Comparison of ENCODE assay signal across 31 cellular contexts in the genomic region with DNA sequence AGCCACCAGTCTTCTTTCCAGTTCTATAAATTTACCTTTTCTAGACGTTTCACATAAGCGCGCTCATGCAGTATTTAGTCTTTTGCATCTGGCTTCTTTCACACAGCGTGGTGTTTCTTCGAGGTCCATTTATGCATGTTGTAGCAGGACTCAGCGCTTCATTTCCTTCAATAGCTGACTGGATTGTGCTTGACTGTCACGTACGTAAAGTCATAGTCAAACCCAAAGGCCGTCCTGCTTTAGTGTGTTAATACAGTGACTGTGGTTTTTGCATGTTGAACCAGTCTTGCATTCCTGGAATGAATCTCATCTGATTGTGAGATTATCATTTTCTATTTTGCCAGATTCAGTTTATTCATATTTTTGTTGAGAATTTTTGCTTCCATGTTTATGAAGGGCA. TPM values are rescaled to one million over a fixed set of nuclear protein-coding genes. Genes with fewer than 3 reads are reported as not detected.
"Had no signal": no experiment of that assay in that cellular context is flagged by ENCODE, and none has a peak within 500 bp of the region (broad histone marks: within the 10 kb centered on the region; RNA-seq: fewer than 3 reads in every experiment).

No MANE protein-coding gene starts in this region.

- H3K4me1 Mint-ChIP-seq: activated B cell treated with CpG ODN at 0.5 μM for 24 hours; activated CD4-positive, alpha-beta T cell treated with anti-CD3 and anti-CD28 coated beads, Interleukin-2, amount 10 ng/mL, durations not matched to agents 7 days and 5 days; activated naive CD4-positive, alpha-beta T cell treated with anti-CD3 and anti-CD28 coated beads, Interleukin-2, amount 10 ng/mL, durations not matched to agents 7 days and 5 days; activated naive CD4-positive, alpha-beta T cell treated with anti-CD3 and anti-CD28 coated beads, Interleukin-2, amount 50 U/mL, for 24 hours; activated naive CD8-positive, alpha-beta T cell treated with anti-CD3 and anti-CD28 coated beads, Interleukin-2, amount 10 ng/mL, durations not matched to agents 7 days and 5 days; activated naive CD8-positive, alpha-beta T cell treated with anti-CD3 and anti-CD28 coated beads, Interleukin-2, amount 50 U/mL, for 24 hours; T-cell had no signal

- DNase-seq: activated B cell treated with CpG ODN at 0.5 μM for 24 hours; activated CD4-positive, alpha-beta memory T cell treated with anti-CD3 and anti-CD28 coated beads for 36 hours; activated CD4-positive, alpha-beta T cell treated with anti-CD3 and anti-CD28 coated beads for 48 hours; activated CD4-positive, alpha-beta T cell treated with anti-CD3 and anti-CD28 coated beads, Interleukin-2, amount 10 ng/mL, durations not matched to agents 7 days and 5 days; activated CD4-positive, CD25-positive, alpha-beta regulatory T cell treated with anti-CD3 and anti-CD28 coated beads, Interleukin-2, amount 50 U/mL, for 72 hours; activated CD8-positive, alpha-beta memory T cell treated with anti-CD3 and anti-CD28 coated beads, Interleukin-2, amount 50 U/mL, for 4 hours; activated CD8-positive, alpha-beta T cell treated with anti-CD3 and anti-CD28 coated beads for 36 hours; activated effector memory CD4-positive, alpha-beta T cell treated with Interleukin-2 at 50 U/mL for 16 hours; activated gamma-delta T cell; activated naive CD4-positive, alpha-beta T cell treated with anti-CD3 and anti-CD28 coated beads, Interleukin-2, amount 10 ng/mL, durations not matched to agents 7 days and 5 days; activated naive CD4-positive, alpha-beta T cell treated with Interleukin-2 at 50 U/mL for 16 hours; activated naive CD8-positive, alpha-beta T cell treated with anti-CD3 and anti-CD28 coated beads, Interleukin-2, amount 10 ng/mL, durations not matched to agents 7 days and 5 days; activated naive CD8-positive, alpha-beta T cell treated with anti-CD3 and anti-CD28 coated beads, Interleukin-2, amount 50 U/mL, for 24 hours; activated T-cell treated with anti-CD3 and anti-CD28 coated beads for 4 hours; activated T-cell treated with anti-CD3 and anti-CD28 coated beads, Interleukin-2, amount 50 U/mL, for 1 hour; activated T-cell treated with anti-CD3 and anti-CD28 coated beads, Interleukin-2, amount 50 U/mL, for 48 hours; amygdala; anterior cingulate cortex; body of pancreas; brain microvascular endothelial cell; central memory CD4-positive, alpha-beta T cell; T-cell; T-helper 9 cell had no signal

- H3K27me3 Mint-ChIP-seq: activated CD4-positive, alpha-beta memory T cell treated with anti-CD3 and anti-CD28 coated beads for 36 hours; activated CD4-positive, alpha-beta T cell treated with anti-CD3 and anti-CD28 coated beads, Interleukin-2, amount 10 ng/mL, durations not matched to agents 7 days and 5 days; activated CD8-positive, alpha-beta T cell treated with anti-CD3 and anti-CD28 coated beads for 36 hours; activated naive CD4-positive, alpha-beta T cell treated with anti-CD3 and anti-CD28 coated beads, Interleukin-2, amount 10 ng/mL, durations not matched to agents 7 days and 5 days; activated naive CD4-positive, alpha-beta T cell treated with anti-CD3 and anti-CD28 coated beads, Interleukin-2, amount 50 U/mL, for 24 hours; activated naive CD8-positive, alpha-beta T cell; activated naive CD8-positive, alpha-beta T cell treated with anti-CD3 and anti-CD28 coated beads, Interleukin-2, amount 10 ng/mL, durations not matched to agents 7 days and 5 days; activated naive CD8-positive, alpha-beta T cell treated with anti-CD3 and anti-CD28 coated beads, Interleukin-2, amount 50 U/mL, for 24 hours; T-cell had no signal

- H3K4me1 ChIP-seq: breast epithelium had no signal

- H3K36me3 ChIP-seq: brain microvascular endothelial cell, breast epithelium had no signal

- H3K27me3 ChIP-seq: body of pancreas, brain microvascular endothelial cell, breast epithelium had no signal

- H3K9me3 ChIP-seq: body of pancreas, breast epithelium had no signal

- H3K27ac Mint-ChIP-seq: activated B cell treated with CpG ODN at 0.5 μM for 24 hours; activated CD4-positive, alpha-beta memory T cell treated with anti-CD3 and anti-CD28 coated beads for 36 hours; activated CD4-positive, alpha-beta T cell treated with anti-CD3 and anti-CD28 coated beads, Interleukin-2, amount 10 ng/mL, durations not matched to agents 7 days and 5 days; activated CD8-positive, alpha-beta T cell treated with anti-CD3 and anti-CD28 coated beads for 36 hours; activated naive CD4-positive, alpha-beta T cell treated with anti-CD3 and anti-CD28 coated beads, Interleukin-2, amount 10 ng/mL, durations not matched to agents 7 days and 5 days; activated naive CD4-positive, alpha-beta T cell treated with anti-CD3 and anti-CD28 coated beads, Interleukin-2, amount 50 U/mL, for 24 hours; activated naive CD8-positive, alpha-beta T cell; activated naive CD8-positive, alpha-beta T cell treated with anti-CD3 and anti-CD28 coated beads, Interleukin-2, amount 10 ng/mL, durations not matched to agents 7 days and 5 days; activated naive CD8-positive, alpha-beta T cell treated with anti-CD3 and anti-CD28 coated beads, Interleukin-2, amount 50 U/mL, for 24 hours; activated T-helper 1 cell treated with anti-CD3 and anti-CD28 coated beads, Interleukin-12 subunit alpha, Interleukin-12 subunit beta, Interleukin-2, Interleukin-4 antibody, amounts not matched to agents 30 ng/mL and 10 ng/mL and 1 ng/mL, durations not matched to agents 14 hours and 24 hours and 36 hours; activated T-helper 2 cell treated with anti-CD3 and anti-CD28 coated beads, Interferon-gamma antibody, Interleukin-2, Interleukin-4, amounts not matched to agents 10 μg/mL and 5 μg/mL and 100 μg/mL, durations not matched to agents 14 hours and 24 hours and 36 hours; T-cell; T-helper 2 cell treated with Interferon-gamma antibody and Interleukin-4, amounts not matched to agents 5 μg/mL and 100 μg/mL, for 36 hours had no signal

- H3K27ac ChIP-seq: body of pancreas, brain microvascular endothelial cell, breast epithelium, VCaP had no signal

- H3K4me3 ChIP-seq: body of pancreas, breast epithelium had no signal

- H3K4me3 Mint-ChIP-seq: activated B cell treated with CpG ODN at 0.5 μM for 24 hours; activated CD4-positive, alpha-beta memory T cell treated with anti-CD3 and anti-CD28 coated beads for 36 hours; activated CD4-positive, alpha-beta T cell treated with anti-CD3 and anti-CD28 coated beads, Interleukin-2, amount 10 ng/mL, durations not matched to agents 7 days and 5 days; activated CD8-positive, alpha-beta T cell treated with anti-CD3 and anti-CD28 coated beads for 36 hours; activated naive CD4-positive, alpha-beta T cell treated with anti-CD3 and anti-CD28 coated beads, Interleukin-2, amount 10 ng/mL, durations not matched to agents 7 days and 5 days; activated naive CD4-positive, alpha-beta T cell treated with anti-CD3 and anti-CD28 coated beads, Interleukin-2, amount 50 U/mL, for 24 hours; activated naive CD8-positive, alpha-beta T cell; activated naive CD8-positive, alpha-beta T cell treated with anti-CD3 and anti-CD28 coated beads, Interleukin-2, amount 10 ng/mL, durations not matched to agents 7 days and 5 days; activated naive CD8-positive, alpha-beta T cell treated with anti-CD3 and anti-CD28 coated beads, Interleukin-2, amount 50 U/mL, for 24 hours; activated T-helper 1 cell treated with anti-CD3 and anti-CD28 coated beads, Interleukin-12 subunit alpha, Interleukin-12 subunit beta, Interleukin-2, Interleukin-4 antibody, amounts not matched to agents 30 ng/mL and 10 ng/mL and 1 ng/mL, durations not matched to agents 14 hours and 24 hours and 36 hours; T-cell; T-helper 2 cell treated with Interferon-gamma antibody and Interleukin-4, amounts not matched to agents 5 μg/mL and 100 μg/mL, for 36 hours had no signal

- ATAC-seq: activated CD8-positive, alpha-beta T cell treated with anti-CD3 and anti-CD28 coated beads for 36 hours; activated naive CD8-positive, alpha-beta T cell treated with anti-CD3 and anti-CD28 coated beads, Interleukin-2, amount 50 U/mL, for 24 hours; body of pancreas; T-cell had no signal

- H3K9me3 Mint-ChIP-seq: activated B cell treated with CpG ODN at 0.5 μM for 24 hours; activated CD4-positive, alpha-beta memory T cell treated with anti-CD3 and anti-CD28 coated beads for 36 hours; activated CD4-positive, alpha-beta T cell treated with anti-CD3 and anti-CD28 coated beads, Interleukin-2, amount 10 ng/mL, durations not matched to agents 7 days and 5 days; activated CD8-positive, alpha-beta T cell treated with anti-CD3 and anti-CD28 coated beads for 36 hours; activated naive CD4-positive, alpha-beta T cell treated with anti-CD3 and anti-CD28 coated beads, Interleukin-2, amount 10 ng/mL, durations not matched to agents 7 days and 5 days; activated naive CD4-positive, alpha-beta T cell treated with anti-CD3 and anti-CD28 coated beads, Interleukin-2, amount 50 U/mL, for 24 hours; activated naive CD8-positive, alpha-beta T cell treated with anti-CD3 and anti-CD28 coated beads, Interleukin-2, amount 10 ng/mL, durations not matched to agents 7 days and 5 days; activated naive CD8-positive, alpha-beta T cell treated with anti-CD3 and anti-CD28 coated beads, Interleukin-2, amount 50 U/mL, for 24 hours; activated T-helper 1 cell treated with anti-CD3 and anti-CD28 coated beads, Interleukin-12 subunit alpha, Interleukin-12 subunit beta, Interleukin-2, Interleukin-4 antibody, amounts not matched to agents 30 ng/mL and 10 ng/mL and 1 ng/mL, durations not matched to agents 14 hours and 24 hours and 36 hours; activated T-helper 2 cell treated with anti-CD3 and anti-CD28 coated beads, Interferon-gamma antibody, Interleukin-2, Interleukin-4, amounts not matched to agents 10 μg/mL and 5 μg/mL and 100 μg/mL, durations not matched to agents 14 hours and 24 hours and 36 hours; T-cell; T-helper 2 cell treated with Interferon-gamma antibody and Interleukin-4, amounts not matched to agents 5 μg/mL and 100 μg/mL, for 36 hours had no signal

RNA-seq across cellular contexts. Expression of a gene that starts 18.5 kb away (rescaled TPM):
- total RNA-seq: activated B cell treated with CpG ODN at 0.5 μM for 24 hours, cardiac septum had no signal
